17 cellular contexts compared by ENCODE assay signal in genomic region chr15:97991972-97992541, GRCh38.
"Had no signal": no experiment of that assay in that cellular context is flagged by ENCODE, and none has a peak within 500 bp of the region (broad histone marks: within the 10 kb centered on the region; RNA-seq: fewer than 3 reads in every experiment).

No MANE protein-coding gene starts in this region.

- H3K27ac Mint-ChIP-seq: naive B cell, nephron had no signal

- H3K9me3 ChIP-seq: esophagus muscularis mucosa, gastrocnemius medialis, psoas muscle, suprapubic skin, thyroid gland had no signal

- H3K36me3 ChIP-seq: gastrocnemius medialis, heart right ventricle, suprapubic skin, thyroid gland had no signal

- DNase-seq: effector memory CD4-positive, alpha-beta T cell; gastrocnemius medialis; heart right ventricle; kidney glomerular epithelial cell; mucosa of descending colon; naive B cell; psoas muscle; retina; small intestine; stimulated activated CD4-positive, alpha-beta T cell treated with anti-CD3 and anti-CD28 coated beads, Interleukin-12 subunit alpha, Interleukin-12 subunit beta, amount 100 ng/mL, for 4 hours; stimulated activated naive CD4-positive, alpha-beta T cell; thyroid gland had no signal

- ATAC-seq: gastrocnemius medialis, mucosa of descending colon, psoas muscle had no signal

- H3K4me3 ChIP-seq: esophagus muscularis mucosa, gastrocnemius medialis, heart right ventricle, mucosa of descending colon, psoas muscle, suprapubic skin, thyroid gland had no signal

- FAIRE-seq: islet of Langerhans, small intestine had no signal

- H3K27ac ChIP-seq: epithelial cell of prostate, esophagus muscularis mucosa, gastrocnemius medialis, suprapubic skin, thyroid gland had no signal

- H3K27me3 ChIP-seq: esophagus muscularis mucosa, gastrocnemius medialis, heart right ventricle, suprapubic skin, thyroid gland had no signal
